ENCODE assay signal across 12 cellular contexts in genomic region chr13:42660367-42660965, GRCh38.
DNase-seq lines count a peak whose midpoint lies in the region; ATAC-seq and TF ChIP-seq lines count a peak whose summit lies in the region.
"Had no signal": no experiment of that assay in that cellular context is flagged by ENCODE, and none has a peak within 500 bp of the region (broad histone marks: within the 10 kb centered on the region; RNA-seq: fewer than 3 reads in every experiment).

No MANE protein-coding gene starts in this region.

- WGBS in SK-N-SH (ENCODE audit: low lambda C conversion rate), result 32% methylated on average over 4 of the region's 4 CpGs

- no peak for TF ChIP-seq EP300 in SK-N-SH (IDR thresholded peaks at IDR 0.05; ENCODE audit: borderline replicate concordance in 1 of 2, low read depth in 1 of 2, low read length in 1 of 2)

- H3K27ac ChIP-seq in HCT116 (ENCODE audit: low read depth, low read length), result no peak overlapping the region
- no peak overlapping the region for H3K27ac ChIP-seq in SK-N-SH (ENCODE audit: low read depth in 2 of 2, low read length in 1 of 2)
- H3K27ac ChIP-seq in foreskin keratinocyte, result no peak overlapping the region
- H3K27ac ChIP-seq: neural progenitor cell had no signal

- H3K9me2 ChIP-seq in HCT116 (ENCODE audit: insufficient read depth) (no peaks in the 10 kb centered on the region), SK-N-SH (no peaks in the 10 kb centered on the region)

- H3K4me1 ChIP-seq in HCT116 (ENCODE audit: control insufficient read depth in 1 of 2, insufficient read depth in 2 of 2, low read length in 2 of 2), result no peaks in the 10 kb centered on the region
- no peaks in the 10 kb centered on the region for H3K4me1 ChIP-seq in SK-N-SH (ENCODE audit: control insufficient read depth in 1 of 2, insufficient read depth in 2 of 2, low read depth in 1 of 2, low read length in 1 of 2)
- H3K4me1 ChIP-seq in foreskin keratinocyte, result no peaks in the 10 kb centered on the region

- TF ChIP-seq RAD21 in HCT116 (IDR thresholded peaks at IDR 0.05; ENCODE audit: low read depth) (peak; percentile 44), SK-N-SH (IDR thresholded peaks at IDR 0.05; ENCODE audit: low read length) (peak; percentile 49)

- RAD21 ChIA-PET in HCT116 (lab: Charles Lee; ENCODE audit: low non-redundant PET in 1 of 2, low total read pairs in 2 of 2, uncharacterized antibody in 2 of 2, unreplicated experiment in 2 of 2), result no interaction called here

- no peaks in the 10 kb centered on the region for H3K79me2 ChIP-seq in HCT116 (ENCODE audit: insufficient read depth, low read length)
- H3K79me2 ChIP-seq in SK-N-SH (ENCODE audit: insufficient read depth), result no peaks in the 10 kb centered on the region

- H3K9ac ChIP-seq in HCT116 (ENCODE audit: low read length) (no peak overlapping the region), SK-N-SH (no peak overlapping the region)
- H3K9ac ChIP-seq: neural progenitor cell had no signal

- no peak for TF ChIP-seq POLR2A in HCT116 (IDR thresholded peaks at IDR 0.05; ENCODE audit: borderline replicate concordance, extremely low read depth, insufficient read depth, insufficient read length)

- no peaks in the 10 kb centered on the region for H3K9me3 ChIP-seq in HCT116 (ENCODE audit: control insufficient read depth in 1 of 2, insufficient read depth in 1 of 2, low read depth in 1 of 2, low read length in 2 of 2)
- no peaks in the 10 kb centered on the region for H3K9me3 ChIP-seq in SK-N-SH

- ATAC-seq in HCT116 (peak; percentile 53; the same call in 1 of the 2 replicates), foreskin keratinocyte (no peak), left colon (no peak), HG03095 (IDR thresholded peaks at IDR 0.05; ENCODE audit: unreplicated experiment) (no peak)

- H3K4me3 ChIP-seq in HCT116 (replicated peaks in 1 of 2; ENCODE audit: low read depth in 1 of 2, low read length in 2 of 2) (no peak overlapping the region), SK-N-SH (ENCODE audit: low read depth in 2 of 2, low read length in 1 of 2) (no peak overlapping the region)
- H3K4me3 ChIP-seq: neural progenitor cell had no signal

- intact Hi-C loops in HCT116 (cut with micrococcal nuclease) (loop anchor here (10.0 kb wide), 1 partner anchor 1144 kb away; no protein-coding TSS in a partner anchor), left colon (cut with DNase I, micrococcal nuclease) (no loop called here)

- no peaks in the 10 kb centered on the region for H4K20me1 ChIP-seq in HCT116 (ENCODE audit: insufficient read depth)
- no peaks in the 10 kb centered on the region for H4K20me1 ChIP-seq in SK-N-SH (ENCODE audit: insufficient read depth)

- POLR2A ChIA-PET in HCT116 (lab: Charles Lee), result no interaction called here
- POLR2A ChIA-PET in SK-N-SH (lab: Yijun Ruan, JAX), result no interaction called here
- POLR2A ChIA-PET in HEK293T (lab: Yijun Ruan, JAX), result no interaction called here

- CTCF ChIA-PET in HCT116 (lab: Charles Lee), result no interaction called here
- CTCF ChIA-PET in SK-N-SH (lab: Yijun Ruan, JAX), result interaction anchor here (0.7 to 1.2 kb wide), 5 partner anchors 9 to 1153 kb away, joined by 3 to 4 read pairs (median 3); no protein-coding TSS in a partner anchor
- CTCF ChIA-PET in HEK293T (lab: Yijun Ruan, JAX), result interaction anchor here (0.6 to 0.7 kb wide), 2 partner anchors 32 to 435 kb away, joined by 3 read pairs; no protein-coding TSS in a partner anchor

- no TSS peak for BruUV-seq in HCT116 (replicated peaks; lab: Mats Ljungman, UMichigan)

- H3K4me2 ChIP-seq in HCT116 (ENCODE audit: low read length), result no peak overlapping the region
- H3K4me2 ChIP-seq in SK-N-SH, result no peak overlapping the region
- H3K4me2 ChIP-seq: neural progenitor cell had no signal

- H3K27me3 ChIP-seq in HCT116 (ENCODE audit: insufficient read depth, low read length) (peaks cover 57% of the 10 kb centered on the region), SK-N-SH (ENCODE audit: insufficient read depth) (peaks cover 7% of the 10 kb centered on the region; the same call in 1 of the 2 replicates), foreskin keratinocyte (peaks cover 74% of the 10 kb centered on the region)
- H3K27me3 ChIP-seq: neural progenitor cell had no signal

- H3F3A ChIP-seq in SK-N-SH (replicated peaks; ENCODE audit: insufficient read depth), result no peaks in the 10 kb centered on the region

- DNase-seq in AG08395 (ENCODE audit: low spot score) (peak; percentile 11), HCT116 (ENCODE audit: low read depth, low spot score) (no peak), SK-N-SH (no peak), foreskin keratinocyte (peak in 1 of 2 donors; percentile 18), left colon (no peak), NCI-H510A treated with DMSO at 0.1 percent for 48 hours (lab: John Stamatoyannopoulos, UW) (no peak), HEK293T (ENCODE audit: extremely low spot score) (no peak)
- DNase-seq: amygdala; NCI-H82; stimulated activated naive CD4-positive, alpha-beta T cell had no signal

- TF ChIP-seq CTCF in HCT116 (IDR thresholded peaks at IDR 0.05 in 2 of 3, conservative IDR thresholded peaks at IDR 0.05 in 1 of 3; ENCODE audit: borderline replicate concordance in 1 of 3, insufficient read depth in 1 of 3, low read depth in 2 of 3, low read length in 2 of 3) (peak in 2 of 3 experiments; percentile 12 to 46; a peak in 2 of 6 replicates), SK-N-SH (IDR thresholded peaks at IDR 0.05) (peak; percentile 64), foreskin keratinocyte (conservative IDR thresholded peaks at IDR 0.05) (peak; percentile 68)

- H2AFZ ChIP-seq in HCT116 (ENCODE audit: low read depth, low read length, poor library complexity, severe bottlenecking) (no peak overlapping the region), SK-N-SH (ENCODE audit: low read depth) (no peak overlapping the region)
- H2AFZ ChIP-seq: neural progenitor cell had no signal

- no peaks in the 10 kb centered on the region for H3K36me3 ChIP-seq in HCT116 (ENCODE audit: control insufficient read depth in 1 of 2, insufficient read depth in 2 of 2, low read length in 2 of 2)
- H3K36me3 ChIP-seq in SK-N-SH (replicated peaks in 1 of 2; ENCODE audit: control insufficient read depth in 1 of 2, insufficient read depth in 2 of 2, low read length in 1 of 2), result no peaks in the 10 kb centered on the region
- H3K36me3 ChIP-seq: neural progenitor cell had no signal

TF ChIP-seq in HCT116, 20 proteins besides CTCF, POLR2A, EP300 and RAD21 (continues in another document):
- no peak for TF ChIP-seq ZBTB33 (IDR thresholded peaks at IDR 0.05; ENCODE audit: extremely low read depth, insufficient replicate concordance, low read length)
- no peak for TF ChIP-seq EGR1 (IDR thresholded peaks at IDR 0.05; ENCODE audit: low read depth)
- no peak for TF ChIP-seq EZH2 (IDR thresholded peaks at IDR 0.05)

TF ChIP-seq in SK-N-SH, 30 proteins besides CTCF, POLR2A, EP300 and RAD21 (continues in another document):
- TF ChIP-seq ZBTB33 (IDR thresholded peaks at IDR 0.05; ENCODE audit: borderline replicate concordance, low read depth), result no peak
- TF ChIP-seq NFIC (IDR thresholded peaks at IDR 0.05; ENCODE audit: borderline replicate concordance), result no peak
- TF ChIP-seq YY1 (IDR thresholded peaks at IDR 0.05; ENCODE audit: low read depth), result no peak
- TF ChIP-seq SMC3 (IDR thresholded peaks at IDR 0.05; ENCODE audit: low read depth, low read length), result no peak
- no peak for TF ChIP-seq FOXJ3 (CRISPR knock-in tag; IDR thresholded peaks at IDR 0.05)

TF ChIP-seq in HEK293T, 16 proteins besides CTCF, POLR2A, EP300 and RAD21:
- TF ChIP-seq FOXA1 (IDR thresholded peaks at IDR 0.05) (no peak), CTBP1 (IDR thresholded peaks at IDR 0.05; ENCODE audit: borderline replicate concordance) (no peak), L3MBTL2 (conservative IDR thresholded peaks at IDR 0.05) (no peak)
